1 cellular context compared by ENCODE assay signal in genomic region chr5:140182075-140182709, GRCh38.
TF ChIP-seq lines count a peak whose summit lies in the region.

No MANE protein-coding gene starts in this region.

TF ChIP-seq in SK-N-SH treated with all-trans-retinoic acid at 6 μM for 48 hours, 23 proteins besides CTCF, POLR2A, EP300 and RAD21 (continued from another document):
- TF ChIP-seq PATZ1 (CRISPR knock-in tag; IDR thresholded peaks at IDR 0.05; ENCODE audit: borderline replicate concordance): no peak
- TF ChIP-seq, protein P1, sequence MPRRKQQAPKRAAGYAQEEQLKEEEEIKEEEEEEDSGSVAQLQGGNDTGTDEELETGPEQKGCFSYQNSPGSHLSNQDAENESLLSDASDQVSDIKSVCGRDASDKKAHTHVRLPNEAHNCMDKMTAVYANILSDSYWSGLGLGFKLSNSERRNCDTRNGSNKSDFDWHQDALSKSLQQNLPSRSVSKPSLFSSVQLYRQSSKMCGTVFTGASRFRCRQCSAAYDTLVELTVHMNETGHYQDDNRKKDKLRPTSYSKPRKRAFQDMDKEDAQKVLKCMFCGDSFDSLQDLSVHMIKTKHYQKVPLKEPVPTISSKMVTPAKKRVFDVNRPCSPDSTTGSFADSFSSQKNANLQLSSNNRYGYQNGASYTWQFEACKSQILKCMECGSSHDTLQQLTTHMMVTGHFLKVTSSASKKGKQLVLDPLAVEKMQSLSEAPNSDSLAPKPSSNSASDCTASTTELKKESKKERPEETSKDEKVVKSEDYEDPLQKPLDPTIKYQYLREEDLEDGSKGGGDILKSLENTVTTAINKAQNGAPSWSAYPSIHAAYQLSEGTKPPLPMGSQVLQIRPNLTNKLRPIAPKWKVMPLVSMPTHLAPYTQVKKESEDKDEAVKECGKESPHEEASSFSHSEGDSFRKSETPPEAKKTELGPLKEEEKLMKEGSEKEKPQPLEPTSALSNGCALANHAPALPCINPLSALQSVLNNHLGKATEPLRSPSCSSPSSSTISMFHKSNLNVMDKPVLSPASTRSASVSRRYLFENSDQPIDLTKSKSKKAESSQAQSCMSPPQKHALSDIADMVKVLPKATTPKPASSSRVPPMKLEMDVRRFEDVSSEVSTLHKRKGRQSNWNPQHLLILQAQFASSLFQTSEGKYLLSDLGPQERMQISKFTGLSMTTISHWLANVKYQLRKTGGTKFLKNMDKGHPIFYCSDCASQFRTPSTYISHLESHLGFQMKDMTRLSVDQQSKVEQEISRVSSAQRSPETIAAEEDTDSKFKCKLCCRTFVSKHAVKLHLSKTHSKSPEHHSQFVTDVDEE (CRISPR knock-in tag; IDR thresholded peaks at IDR 0.05): no peak
- TF ChIP-seq, protein P2, sequence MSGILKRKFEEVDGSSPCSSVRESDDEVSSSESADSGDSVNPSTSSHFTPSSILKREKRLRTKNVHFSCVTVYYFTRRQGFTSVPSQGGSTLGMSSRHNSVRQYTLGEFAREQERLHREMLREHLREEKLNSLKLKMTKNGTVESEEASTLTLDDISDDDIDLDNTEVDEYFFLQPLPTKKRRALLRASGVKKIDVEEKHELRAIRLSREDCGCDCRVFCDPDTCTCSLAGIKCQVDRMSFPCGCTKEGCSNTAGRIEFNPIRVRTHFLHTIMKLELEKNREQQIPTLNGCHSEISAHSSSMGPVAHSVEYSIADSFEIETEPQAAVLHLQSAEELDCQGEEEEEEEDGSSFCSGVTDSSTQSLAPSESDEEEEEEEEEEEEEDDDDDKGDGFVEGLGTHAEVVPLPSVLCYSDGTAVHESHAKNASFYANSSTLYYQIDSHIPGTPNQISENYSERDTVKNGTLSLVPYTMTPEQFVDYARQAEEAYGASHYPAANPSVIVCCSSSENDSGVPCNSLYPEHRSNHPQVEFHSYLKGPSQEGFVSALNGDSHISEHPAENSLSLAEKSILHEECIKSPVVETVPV (CRISPR knock-in tag; IDR thresholded peaks at IDR 0.05): no peak
- no peak for TF ChIP-seq ZNF8 (CRISPR knock-in tag; IDR thresholded peaks at IDR 0.05)
- TF ChIP-seq CREB5 (CRISPR knock-in tag; IDR thresholded peaks at IDR 0.05; ENCODE audit: low read depth): no peak
- TF ChIP-seq ARNTL (CRISPR knock-in tag; IDR thresholded peaks at IDR 0.05; ENCODE audit: borderline replicate concordance, low read depth): no peak
- TF ChIP-seq CSDC2 (CRISPR knock-in tag; IDR thresholded peaks at IDR 0.05): no peak
- TF ChIP-seq GLIS3 (CRISPR knock-in tag; IDR thresholded peaks at IDR 0.05): no peak
- no peak for TF ChIP-seq PPARA (CRISPR knock-in tag; IDR thresholded peaks at IDR 0.05; ENCODE audit: borderline replicate concordance)
- no peak for TF ChIP-seq OSR1 (CRISPR knock-in tag; IDR thresholded peaks at IDR 0.05)
- no peak for TF ChIP-seq ISL1 (CRISPR knock-in tag; IDR thresholded peaks at IDR 0.05)
- no peak for TF ChIP-seq RARB (CRISPR knock-in tag; IDR thresholded peaks at IDR 0.05)
